Comparison of ENCODE assay signal across 41 cellular contexts in the genomic region with DNA sequence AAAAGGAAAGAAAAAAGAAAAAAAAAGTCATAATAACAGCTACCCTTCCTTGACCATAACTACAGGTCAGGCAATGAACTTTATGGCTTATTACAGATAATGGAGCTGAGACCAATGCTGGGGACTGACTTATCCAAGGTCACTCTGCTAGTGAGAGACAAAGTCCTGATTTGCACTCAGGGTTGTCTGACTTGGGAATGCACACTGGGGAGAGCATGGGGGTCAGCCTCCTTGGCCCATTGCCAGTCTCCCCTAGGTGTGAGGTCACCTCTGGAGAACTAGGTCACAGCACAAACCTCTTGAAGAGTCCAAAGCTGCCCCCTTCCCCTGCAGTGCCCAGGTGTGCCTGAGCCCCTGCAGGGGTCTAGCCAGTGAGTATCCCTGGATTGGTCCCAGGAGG. TPM values are rescaled to one million over a fixed set of nuclear protein-coding genes. Genes with fewer than 3 reads are reported as not detected.
"Had no signal": no experiment of that assay in that cellular context is flagged by ENCODE, and none has a peak within 500 bp of the region (broad histone marks: within the 10 kb centered on the region; RNA-seq: fewer than 3 reads in every experiment).

No MANE protein-coding gene starts in this region.

- H3K36me3 ChIP-seq: adrenal gland, esophagus squamous epithelium, gastroesophageal sphincter, WERI-Rb-1 had no signal

- ATAC-seq: activated CD4-positive, CD25-positive, alpha-beta regulatory T cell treated with anti-CD3 and anti-CD28 coated beads, Interleukin-2, amount 50 U/mL, for 24 hours; activated CD8-positive, alpha-beta memory T cell treated with anti-CD3 and anti-CD28 coated beads, Interleukin-2, amount 10 ng/mL, durations not matched to agents 7 days and 5 days; activated CD8-positive, alpha-beta T cell treated with anti-CD3 and anti-CD28 coated beads, Interleukin-2, amount 10 ng/mL, durations not matched to agents 7 days and 5 days; activated naive CD8-positive, alpha-beta T cell treated with anti-CD3 and anti-CD28 coated beads, Interleukin-2, amount 50 U/mL, for 24 hours; body of pancreas; gastroesophageal sphincter; T-helper 17 cell had no signal

- H3K9me3 ChIP-seq: adrenal gland, body of pancreas, esophagus squamous epithelium, gastroesophageal sphincter had no signal

- DNase-seq: activated B cell treated with CpG ODN at 0.5 μM for 24 hours; activated CD4-positive, alpha-beta memory T cell treated with anti-CD3 and anti-CD28 coated beads for 36 hours; activated CD4-positive, alpha-beta T cell treated with anti-CD3 and anti-CD28 coated beads for 48 hours; activated CD8-positive, alpha-beta memory T cell treated with anti-CD3 and anti-CD28 coated beads, Interleukin-2, amount 10 ng/mL, durations not matched to agents 7 days and 5 days; activated CD8-positive, alpha-beta memory T cell treated with anti-CD3 and anti-CD28 coated beads, Interleukin-2, amount 50 U/mL, for 4 hours; activated CD8-positive, alpha-beta T cell treated with anti-CD3 and anti-CD28 coated beads, Interleukin-2, amount 10 ng/mL, durations not matched to agents 7 days and 5 days; activated effector memory CD4-positive, alpha-beta T cell treated with anti-CD3 and anti-CD28 coated beads, Interleukin-2, amount 50 U/mL, for 16 hours; activated naive CD4-positive, alpha-beta T cell treated with anti-CD3 and anti-CD28 coated beads for 36 hours; activated naive CD8-positive, alpha-beta T cell treated with anti-CD3 and anti-CD28 coated beads for 36 hours; activated naive CD8-positive, alpha-beta T cell treated with anti-CD3 and anti-CD28 coated beads, Interleukin-2, amount 50 U/mL, for 24 hours; activated T-cell treated with anti-CD3 and anti-CD28 coated beads, Interleukin-2, amount 50 U/mL, for 1 hour; activated T-cell treated with anti-CD3 and anti-CD28 coated beads, Interleukin-2, amount 50 U/mL, for 48 hours; adrenal gland; amygdala; aorta; body of pancreas; caudate nucleus; cortex of kidney; dermis blood vessel endothelial cell; effector CD4-positive, alpha-beta T cell; esophagus squamous epithelium; foreskin melanocyte; T-helper 1 cell; T-helper 17 cell; T1000; WERI-Rb-1 had no signal

- H3K27me3 ChIP-seq: adrenal gland, body of pancreas, esophagus squamous epithelium had no signal

- H3K4me3 Mint-ChIP-seq: activated B cell treated with CpG ODN at 0.5 μM for 24 hours; activated CD4-positive, alpha-beta memory T cell treated with anti-CD3 and anti-CD28 coated beads for 36 hours; activated CD8-positive, alpha-beta memory T cell treated with anti-CD3 and anti-CD28 coated beads, Interleukin-2, amount 10 ng/mL, durations not matched to agents 7 days and 5 days; activated CD8-positive, alpha-beta T cell treated with anti-CD3 and anti-CD28 coated beads, Interleukin-2, amount 10 ng/mL, durations not matched to agents 7 days and 5 days; activated naive CD4-positive, alpha-beta T cell treated with anti-CD3 and anti-CD28 coated beads for 36 hours; activated naive CD4-positive, alpha-beta T cell treated with anti-CD3 and anti-CD28 coated beads, Interleukin-2, amount 50 U/mL, for 24 hours; activated naive CD8-positive, alpha-beta T cell treated with anti-CD3 and anti-CD28 coated beads for 36 hours; activated naive CD8-positive, alpha-beta T cell treated with anti-CD3 and anti-CD28 coated beads, Interleukin-2, amount 50 U/mL, for 24 hours; activated T-helper 1 cell treated with anti-CD3 and anti-CD28 coated beads, Interleukin-12 subunit alpha, Interleukin-12 subunit beta, Interleukin-2, Interleukin-4 antibody, amounts not matched to agents 30 ng/mL and 10 ng/mL and 1 ng/mL, durations not matched to agents 14 hours and 24 hours and 36 hours; T-helper 17 cell; T-helper 2 cell treated with Interferon-gamma antibody and Interleukin-4, amounts not matched to agents 5 μg/mL and 100 μg/mL, for 36 hours had no signal

- H3K9me3 Mint-ChIP-seq: activated B cell treated with CpG ODN at 0.5 μM for 24 hours; activated CD4-positive, alpha-beta memory T cell treated with anti-CD3 and anti-CD28 coated beads for 36 hours; activated naive CD4-positive, alpha-beta T cell treated with anti-CD3 and anti-CD28 coated beads for 36 hours; activated naive CD4-positive, alpha-beta T cell treated with anti-CD3 and anti-CD28 coated beads, Interleukin-2, amount 50 U/mL, for 24 hours; activated naive CD8-positive, alpha-beta T cell treated with anti-CD3 and anti-CD28 coated beads for 36 hours; activated naive CD8-positive, alpha-beta T cell treated with anti-CD3 and anti-CD28 coated beads, Interleukin-2, amount 50 U/mL, for 24 hours; activated T-helper 1 cell treated with anti-CD3 and anti-CD28 coated beads, Interleukin-12 subunit alpha, Interleukin-12 subunit beta, Interleukin-2, Interleukin-4 antibody, amounts not matched to agents 30 ng/mL and 10 ng/mL and 1 ng/mL, durations not matched to agents 14 hours and 24 hours and 36 hours; activated T-helper 2 cell treated with anti-CD3 and anti-CD28 coated beads, Interferon-gamma antibody, Interleukin-2, Interleukin-4, amounts not matched to agents 10 μg/mL and 5 μg/mL and 100 μg/mL, durations not matched to agents 14 hours and 24 hours and 36 hours; T-helper 2 cell treated with Interferon-gamma antibody and Interleukin-4, amounts not matched to agents 5 μg/mL and 100 μg/mL, for 36 hours had no signal

- H3K27ac Mint-ChIP-seq: activated B cell treated with CpG ODN at 0.5 μM for 24 hours; activated CD4-positive, alpha-beta memory T cell treated with anti-CD3 and anti-CD28 coated beads for 36 hours; activated CD8-positive, alpha-beta memory T cell treated with anti-CD3 and anti-CD28 coated beads, Interleukin-2, amount 10 ng/mL, durations not matched to agents 7 days and 5 days; activated CD8-positive, alpha-beta T cell treated with anti-CD3 and anti-CD28 coated beads, Interleukin-2, amount 10 ng/mL, durations not matched to agents 7 days and 5 days; activated naive CD4-positive, alpha-beta T cell treated with anti-CD3 and anti-CD28 coated beads for 36 hours; activated naive CD4-positive, alpha-beta T cell treated with anti-CD3 and anti-CD28 coated beads, Interleukin-2, amount 50 U/mL, for 24 hours; activated naive CD8-positive, alpha-beta T cell treated with anti-CD3 and anti-CD28 coated beads for 36 hours; activated naive CD8-positive, alpha-beta T cell treated with anti-CD3 and anti-CD28 coated beads, Interleukin-2, amount 50 U/mL, for 24 hours; activated T-helper 1 cell treated with anti-CD3 and anti-CD28 coated beads, Interleukin-12 subunit alpha, Interleukin-12 subunit beta, Interleukin-2, Interleukin-4 antibody, amounts not matched to agents 30 ng/mL and 10 ng/mL and 1 ng/mL, durations not matched to agents 14 hours and 24 hours and 36 hours; activated T-helper 2 cell treated with anti-CD3 and anti-CD28 coated beads, Interferon-gamma antibody, Interleukin-2, Interleukin-4, amounts not matched to agents 10 μg/mL and 5 μg/mL and 100 μg/mL, durations not matched to agents 14 hours and 24 hours and 36 hours; T-helper 17 cell; T-helper 2 cell treated with Interferon-gamma antibody and Interleukin-4, amounts not matched to agents 5 μg/mL and 100 μg/mL, for 36 hours had no signal

- H3K4me3 ChIP-seq: adrenal gland, body of pancreas, esophagus squamous epithelium, gastroesophageal sphincter had no signal

- FAIRE-seq: colon, endometrium, endothelial cell of umbilical vein had no signal

- H3K4me1 Mint-ChIP-seq: activated B cell treated with CpG ODN at 0.5 μM for 24 hours; activated naive CD8-positive, alpha-beta T cell treated with anti-CD3 and anti-CD28 coated beads for 36 hours; activated naive CD8-positive, alpha-beta T cell treated with anti-CD3 and anti-CD28 coated beads, Interleukin-2, amount 50 U/mL, for 24 hours had no signal

- H3K36me3 Mint-ChIP-seq: activated CD4-positive, alpha-beta memory T cell treated with anti-CD3 and anti-CD28 coated beads for 36 hours; activated CD8-positive, alpha-beta memory T cell treated with anti-CD3 and anti-CD28 coated beads, Interleukin-2, amount 10 ng/mL, durations not matched to agents 7 days and 5 days; activated naive CD4-positive, alpha-beta T cell treated with anti-CD3 and anti-CD28 coated beads, Interleukin-2, amount 50 U/mL, for 24 hours; activated naive CD8-positive, alpha-beta T cell treated with anti-CD3 and anti-CD28 coated beads for 36 hours had no signal

- H3K27ac ChIP-seq: adrenal gland, epithelial cell of prostate, esophagus squamous epithelium, gastroesophageal sphincter, WERI-Rb-1 had no signal

RNA-seq across cellular contexts. Expression of a gene that starts 5.3 kb away (rescaled TPM):
- total RNA-seq: activated B cell treated with CpG ODN at 0.5 μM for 24 hours, T-helper 17 cell had no signal

RNA-seq across cellular contexts. Expression of a gene that starts 24.9 kb away (rescaled TPM):
- total RNA-seq: activated B cell treated with CpG ODN at 0.5 μM for 24 hours; activated CD4-positive, alpha-beta memory T cell treated with anti-CD3 and anti-CD28 coated beads for 36 hours; activated CD8-positive, alpha-beta memory T cell treated with anti-CD3 and anti-CD28 coated beads for 36 hours; activated CD8-positive, alpha-beta memory T cell treated with anti-CD3 and anti-CD28 coated beads, Interleukin-2, amount 10 ng/mL, durations not matched to agents 7 days and 5 days; activated CD8-positive, alpha-beta T cell treated with anti-CD3 and anti-CD28 coated beads, Interleukin-2, amount 10 ng/mL, durations not matched to agents 7 days and 5 days; activated naive CD4-positive, alpha-beta T cell treated with anti-CD3 and anti-CD28 coated beads for 36 hours; activated naive CD8-positive, alpha-beta T cell treated with anti-CD3 and anti-CD28 coated beads for 36 hours; activated T-helper 1 cell treated with anti-CD3 and anti-CD28 coated beads, Interleukin-12 subunit alpha, Interleukin-12 subunit beta, Interleukin-2, Interleukin-4 antibody, amounts not matched to agents 30 ng/mL and 10 ng/mL and 1 ng/mL, durations not matched to agents 14 hours and 24 hours and 36 hours; activated T-helper 2 cell treated with anti-CD3 and anti-CD28 coated beads, Interferon-gamma antibody, Interleukin-2, Interleukin-4, amounts not matched to agents 10 μg/mL and 5 μg/mL and 100 μg/mL, durations not matched to agents 14 hours and 24 hours and 36 hours; chondrocyte; dermis blood vessel endothelial cell; endothelial cell of umbilical vein; esophagus squamous epithelium; fibroblast of lung; fibroblast of villous mesenchyme; gastroesophageal sphincter; glomerular endothelial cell had no signal
- polyA plus RNA-seq: endothelial cell of umbilical vein had no signal

RNA-seq across cellular contexts. Expression of a gene that starts 35.8 kb away (rescaled TPM):
- total RNA-seq: activated B cell treated with CpG ODN at 0.5 μM for 24 hours; activated naive CD4-positive, alpha-beta T cell treated with anti-CD3 and anti-CD28 coated beads for 36 hours; activated T-helper 1 cell treated with anti-CD3 and anti-CD28 coated beads, Interleukin-12 subunit alpha, Interleukin-12 subunit beta, Interleukin-2, Interleukin-4 antibody, amounts not matched to agents 30 ng/mL and 10 ng/mL and 1 ng/mL, durations not matched to agents 14 hours and 24 hours and 36 hours; activated T-helper 2 cell treated with anti-CD3 and anti-CD28 coated beads, Interferon-gamma antibody, Interleukin-2, Interleukin-4, amounts not matched to agents 10 μg/mL and 5 μg/mL and 100 μg/mL, durations not matched to agents 14 hours and 24 hours and 36 hours had no signal
